ENCODE assay signal across 19 cellular contexts in genomic region chr5:104048231-104048630, GRCh38.
"Had no signal": no experiment of that assay in that cellular context is flagged by ENCODE, and none has a peak within 500 bp of the region (broad histone marks: within the 10 kb centered on the region; RNA-seq: fewer than 3 reads in every experiment).

No MANE protein-coding gene starts in this region.

- H3K36me3 Mint-ChIP-seq: naive thymus-derived CD8-positive, alpha-beta T cell had no signal

- H3K27me3 ChIP-seq: upper lobe of left lung had no signal

- H3K4me3 Mint-ChIP-seq: activated CD8-positive, alpha-beta T cell treated with anti-CD3 and anti-CD28 coated beads, Interleukin-2, amount 10 ng/mL, durations not matched to agents 7 days and 5 days; activated naive CD4-positive, alpha-beta T cell treated with anti-CD3 and anti-CD28 coated beads for 36 hours; activated T-helper 17 cell treated with anti-CD3 and anti-CD28 coated beads, Interleukin-2, amount 50 U/mL, for 72 hours; dendritic cell treated with granulocyte-macrophage colony-stimulating factor and Interleukin-4, amounts not matched to agents 40 ng/mL and 50 ng/mL, for 4 days; effector memory CD8-positive, alpha-beta T cell; naive thymus-derived CD8-positive, alpha-beta T cell; T-helper 2 cell treated with Interferon-gamma antibody and Interleukin-4, amounts not matched to agents 5 μg/mL and 100 μg/mL, for 36 hours had no signal

- H3K4me3 ChIP-seq: lower lobe of right lung, mucosa of descending colon, psoas muscle, upper lobe of left lung had no signal

- H3K27ac Mint-ChIP-seq: activated CD8-positive, alpha-beta T cell treated with anti-CD3 and anti-CD28 coated beads, Interleukin-2, amount 10 ng/mL, durations not matched to agents 7 days and 5 days; activated naive CD4-positive, alpha-beta T cell treated with anti-CD3 and anti-CD28 coated beads for 36 hours; activated T-helper 17 cell treated with anti-CD3 and anti-CD28 coated beads, Interleukin-2, amount 50 U/mL, for 72 hours; dendritic cell treated with granulocyte-macrophage colony-stimulating factor and Interleukin-4, amounts not matched to agents 40 ng/mL and 50 ng/mL, for 4 days; effector memory CD8-positive, alpha-beta T cell; naive thymus-derived CD8-positive, alpha-beta T cell; T-helper 2 cell treated with Interferon-gamma antibody and Interleukin-4, amounts not matched to agents 5 μg/mL and 100 μg/mL, for 36 hours had no signal

- DNase-seq: activated CD4-positive, alpha-beta T cell treated with anti-CD3 and anti-CD28 coated beads for 4 hours; activated CD8-positive, alpha-beta T cell treated with anti-CD3 and anti-CD28 coated beads, Interleukin-2, amount 10 ng/mL, durations not matched to agents 7 days and 5 days; activated naive CD4-positive, alpha-beta T cell treated with anti-CD3 and anti-CD28 coated beads for 36 hours; effector memory CD8-positive, alpha-beta T cell; hippocampal formation; kidney glomerular epithelial cell; lower lobe of right lung; mucosa of descending colon; naive thymus-derived CD8-positive, alpha-beta T cell; occipital lobe; psoas muscle; stimulated activated CD4-positive, alpha-beta T cell treated with anti-CD3 and anti-CD28 coated beads, Interleukin-12 subunit alpha, Interleukin-12 subunit beta, amount 100 ng/mL, for 4 hours; stimulated activated naive CD4-positive, alpha-beta T cell treated with Interleukin-2 at 50 U/mL for 16 hours; upper lobe of left lung had no signal

- H3K9me3 Mint-ChIP-seq: T-helper 2 cell treated with Interferon-gamma antibody and Interleukin-4, amounts not matched to agents 5 μg/mL and 100 μg/mL, for 36 hours had no signal

- H3K27ac ChIP-seq: lower lobe of right lung, psoas muscle, upper lobe of left lung, VCaP had no signal

- H3K4me1 Mint-ChIP-seq: activated T-helper 17 cell treated with anti-CD3 and anti-CD28 coated beads, Interleukin-2, amount 50 U/mL, for 72 hours; naive thymus-derived CD8-positive, alpha-beta T cell had no signal

- H3K36me3 ChIP-seq: lower lobe of right lung, upper lobe of left lung had no signal

- H3K27me3 Mint-ChIP-seq: activated T-helper 17 cell treated with anti-CD3 and anti-CD28 coated beads, Interleukin-2, amount 50 U/mL, for 72 hours; dendritic cell treated with granulocyte-macrophage colony-stimulating factor and Interleukin-4, amounts not matched to agents 40 ng/mL and 50 ng/mL, for 4 days; effector memory CD8-positive, alpha-beta T cell had no signal

- H3K4me1 ChIP-seq: lower lobe of right lung, psoas muscle, upper lobe of left lung had no signal

- ATAC-seq: activated CD8-positive, alpha-beta T cell treated with anti-CD3 and anti-CD28 coated beads, Interleukin-2, amount 10 ng/mL, durations not matched to agents 7 days and 5 days; activated T-helper 17 cell treated with anti-CD3 and anti-CD28 coated beads, Interleukin-2, amount 50 U/mL, for 72 hours; effector memory CD8-positive, alpha-beta T cell; lower lobe of right lung; mucosa of descending colon; naive thymus-derived CD8-positive, alpha-beta T cell; psoas muscle; sciatic nerve had no signal

- H3K9me3 ChIP-seq: lower lobe of right lung, mucosa of descending colon, psoas muscle, upper lobe of left lung had no signal
